38 cellular contexts compared by ENCODE assay signal in the genomic region with DNA sequence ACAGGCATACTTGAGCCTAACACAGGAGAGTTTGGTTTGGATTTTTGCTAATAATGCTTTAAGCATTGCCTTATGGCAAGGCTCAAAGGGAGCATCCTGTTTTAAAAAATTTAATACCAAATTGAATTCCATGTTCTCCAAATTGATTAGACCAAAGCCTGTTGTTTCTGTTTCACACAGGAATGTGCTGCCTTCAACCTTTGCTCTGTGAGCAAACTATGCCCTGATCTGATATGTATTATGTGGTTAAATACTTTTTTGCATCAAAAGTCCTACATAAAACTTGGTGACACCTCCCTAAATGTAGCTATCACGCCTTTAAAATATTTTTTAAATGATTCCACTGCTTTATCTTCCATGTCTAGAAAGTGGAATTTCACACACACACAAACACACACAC.
"Had no signal": no experiment of that assay in that cellular context is flagged by ENCODE, and none has a peak within 500 bp of the region (broad histone marks: within the 10 kb centered on the region; RNA-seq: fewer than 3 reads in every experiment).

No MANE protein-coding gene starts in this region.

- H3K36me3 Mint-ChIP-seq: activated CD8-positive, alpha-beta memory T cell treated with anti-CD3 and anti-CD28 coated beads, Interleukin-2, amount 10 ng/mL, durations not matched to agents 7 days and 5 days; activated naive CD4-positive, alpha-beta T cell treated with anti-CD3 and anti-CD28 coated beads, Interleukin-2, amount 10 ng/mL, durations not matched to agents 7 days and 5 days; activated naive CD4-positive, alpha-beta T cell treated with anti-CD3 and anti-CD28 coated beads, Interleukin-2, amount 50 U/mL, for 24 hours; activated naive CD8-positive, alpha-beta T cell; activated naive CD8-positive, alpha-beta T cell treated with anti-CD3 and anti-CD28 coated beads, Interleukin-2, amount 10 ng/mL, durations not matched to agents 7 days and 5 days; brain; WTC11 had no signal

- ATAC-seq: activated CD4-positive, alpha-beta T cell treated with anti-CD3 and anti-CD28 coated beads for 36 hours; activated CD4-positive, CD25-positive, alpha-beta regulatory T cell treated with anti-CD3 and anti-CD28 coated beads, Interleukin-2, amount 50 U/mL, for 24 hours; activated CD8-positive, alpha-beta memory T cell treated with anti-CD3 and anti-CD28 coated beads, Interleukin-2, amount 10 ng/mL, durations not matched to agents 7 days and 5 days; activated CD8-positive, alpha-beta T cell treated with anti-CD3 and anti-CD28 coated beads, Interleukin-2, amount 10 ng/mL, durations not matched to agents 7 days and 5 days; activated naive CD8-positive, alpha-beta T cell treated with anti-CD3 and anti-CD28 coated beads, Interleukin-2, amount 50 U/mL, for 24 hours; WTC11 had no signal

- H3K4me1 ChIP-seq: ascending aorta had no signal

- H3K4me3 Mint-ChIP-seq: activated CD4-positive, alpha-beta memory T cell treated with anti-CD3 and anti-CD28 coated beads, Interleukin-2, amount 10 ng/mL, durations not matched to agents 7 days and 5 days; activated CD4-positive, alpha-beta T cell treated with anti-CD3 and anti-CD28 coated beads for 36 hours; activated CD4-positive, alpha-beta T cell treated with anti-CD3 and anti-CD28 coated beads, Interleukin-2, amount 10 ng/mL, durations not matched to agents 7 days and 5 days; activated CD8-positive, alpha-beta memory T cell treated with anti-CD3 and anti-CD28 coated beads, Interleukin-2, amount 10 ng/mL, durations not matched to agents 7 days and 5 days; activated CD8-positive, alpha-beta T cell treated with anti-CD3 and anti-CD28 coated beads, Interleukin-2, amount 10 ng/mL, durations not matched to agents 7 days and 5 days; activated naive CD4-positive, alpha-beta T cell treated with anti-CD3 and anti-CD28 coated beads, Interleukin-2, amount 10 ng/mL, durations not matched to agents 7 days and 5 days; activated naive CD4-positive, alpha-beta T cell treated with anti-CD3 and anti-CD28 coated beads, Interleukin-2, amount 50 U/mL, for 24 hours; activated naive CD8-positive, alpha-beta T cell; activated naive CD8-positive, alpha-beta T cell treated with anti-CD3 and anti-CD28 coated beads, Interleukin-2, amount 10 ng/mL, durations not matched to agents 7 days and 5 days; activated naive CD8-positive, alpha-beta T cell treated with anti-CD3 and anti-CD28 coated beads, Interleukin-2, amount 50 U/mL, for 24 hours; activated T-cell treated with anti-CD3 and anti-CD28 coated beads, Interleukin-2, amount 50 U/mL, for 24 hours; brain; central memory CD8-positive, alpha-beta T cell; T-helper 1 cell treated with Interleukin-12 subunit alpha and Interleukin-12 subunit beta and Interleukin-4 antibody, amounts not matched to agents 30 μg/mL and 1 μg/mL, for 36 hours; T-helper 2 cell treated with Interferon-gamma antibody and Interleukin-4, amounts not matched to agents 5 μg/mL and 100 μg/mL, for 36 hours; WTC11 had no signal

- H3K27me3 ChIP-seq: ascending aorta, cardiac muscle cell had no signal

- H3K4me1 Mint-ChIP-seq: activated CD4-positive, alpha-beta memory T cell treated with anti-CD3 and anti-CD28 coated beads, Interleukin-2, amount 10 ng/mL, durations not matched to agents 7 days and 5 days; activated CD4-positive, alpha-beta T cell treated with anti-CD3 and anti-CD28 coated beads for 36 hours; activated CD4-positive, alpha-beta T cell treated with anti-CD3 and anti-CD28 coated beads, Interleukin-2, amount 10 ng/mL, durations not matched to agents 7 days and 5 days; activated CD8-positive, alpha-beta memory T cell treated with anti-CD3 and anti-CD28 coated beads, Interleukin-2, amount 10 ng/mL, durations not matched to agents 7 days and 5 days; activated naive CD4-positive, alpha-beta T cell treated with anti-CD3 and anti-CD28 coated beads, Interleukin-2, amount 10 ng/mL, durations not matched to agents 7 days and 5 days; activated naive CD4-positive, alpha-beta T cell treated with anti-CD3 and anti-CD28 coated beads, Interleukin-2, amount 50 U/mL, for 24 hours; activated naive CD8-positive, alpha-beta T cell treated with anti-CD3 and anti-CD28 coated beads, Interleukin-2, amount 10 ng/mL, durations not matched to agents 7 days and 5 days; activated naive CD8-positive, alpha-beta T cell treated with anti-CD3 and anti-CD28 coated beads, Interleukin-2, amount 50 U/mL, for 24 hours; central memory CD8-positive, alpha-beta T cell had no signal

- H3K9me3 Mint-ChIP-seq: activated CD4-positive, alpha-beta T cell treated with anti-CD3 and anti-CD28 coated beads, Interleukin-2, amount 10 ng/mL, durations not matched to agents 7 days and 5 days; activated naive CD4-positive, alpha-beta T cell treated with anti-CD3 and anti-CD28 coated beads, Interleukin-2, amount 50 U/mL, for 24 hours; activated T-cell treated with anti-CD3 and anti-CD28 coated beads, Interleukin-2, amount 50 U/mL, for 24 hours; activated T-helper 2 cell treated with anti-CD3 and anti-CD28 coated beads, Interferon-gamma antibody, Interleukin-2, Interleukin-4, amounts not matched to agents 10 μg/mL and 5 μg/mL and 100 μg/mL, durations not matched to agents 14 hours and 24 hours and 36 hours; brain; central memory CD8-positive, alpha-beta T cell; T-helper 1 cell treated with Interleukin-12 subunit alpha and Interleukin-12 subunit beta and Interleukin-4 antibody, amounts not matched to agents 30 μg/mL and 1 μg/mL, for 36 hours; T-helper 2 cell treated with Interferon-gamma antibody and Interleukin-4, amounts not matched to agents 5 μg/mL and 100 μg/mL, for 36 hours; WTC11 had no signal

- H3K4me3 ChIP-seq: ascending aorta, cardiac muscle cell had no signal

- H3K27ac ChIP-seq: ascending aorta, cardiac muscle cell, WERI-Rb-1 had no signal

- H3K27me3 Mint-ChIP-seq: activated CD4-positive, alpha-beta memory T cell treated with anti-CD3 and anti-CD28 coated beads, Interleukin-2, amount 10 ng/mL, durations not matched to agents 7 days and 5 days; activated CD4-positive, alpha-beta T cell treated with anti-CD3 and anti-CD28 coated beads for 36 hours; activated CD4-positive, alpha-beta T cell treated with anti-CD3 and anti-CD28 coated beads, Interleukin-2, amount 10 ng/mL, durations not matched to agents 7 days and 5 days; activated CD8-positive, alpha-beta memory T cell treated with anti-CD3 and anti-CD28 coated beads, Interleukin-2, amount 10 ng/mL, durations not matched to agents 7 days and 5 days; activated naive CD4-positive, alpha-beta T cell treated with anti-CD3 and anti-CD28 coated beads, Interleukin-2, amount 10 ng/mL, durations not matched to agents 7 days and 5 days; activated naive CD4-positive, alpha-beta T cell treated with anti-CD3 and anti-CD28 coated beads, Interleukin-2, amount 50 U/mL, for 24 hours; activated naive CD8-positive, alpha-beta T cell; activated naive CD8-positive, alpha-beta T cell treated with anti-CD3 and anti-CD28 coated beads, Interleukin-2, amount 10 ng/mL, durations not matched to agents 7 days and 5 days; activated naive CD8-positive, alpha-beta T cell treated with anti-CD3 and anti-CD28 coated beads, Interleukin-2, amount 50 U/mL, for 24 hours; activated T-cell treated with anti-CD3 and anti-CD28 coated beads, Interleukin-2, amount 50 U/mL, for 24 hours; brain; central memory CD8-positive, alpha-beta T cell had no signal

- H3K27ac Mint-ChIP-seq: activated CD4-positive, alpha-beta memory T cell treated with anti-CD3 and anti-CD28 coated beads, Interleukin-2, amount 10 ng/mL, durations not matched to agents 7 days and 5 days; activated CD4-positive, alpha-beta T cell treated with anti-CD3 and anti-CD28 coated beads for 36 hours; activated CD4-positive, alpha-beta T cell treated with anti-CD3 and anti-CD28 coated beads, Interleukin-2, amount 10 ng/mL, durations not matched to agents 7 days and 5 days; activated CD8-positive, alpha-beta memory T cell treated with anti-CD3 and anti-CD28 coated beads, Interleukin-2, amount 10 ng/mL, durations not matched to agents 7 days and 5 days; activated CD8-positive, alpha-beta T cell treated with anti-CD3 and anti-CD28 coated beads, Interleukin-2, amount 10 ng/mL, durations not matched to agents 7 days and 5 days; activated naive CD4-positive, alpha-beta T cell treated with anti-CD3 and anti-CD28 coated beads, Interleukin-2, amount 10 ng/mL, durations not matched to agents 7 days and 5 days; activated naive CD4-positive, alpha-beta T cell treated with anti-CD3 and anti-CD28 coated beads, Interleukin-2, amount 50 U/mL, for 24 hours; activated naive CD8-positive, alpha-beta T cell; activated naive CD8-positive, alpha-beta T cell treated with anti-CD3 and anti-CD28 coated beads, Interleukin-2, amount 10 ng/mL, durations not matched to agents 7 days and 5 days; activated naive CD8-positive, alpha-beta T cell treated with anti-CD3 and anti-CD28 coated beads, Interleukin-2, amount 50 U/mL, for 24 hours; activated T-cell treated with anti-CD3 and anti-CD28 coated beads, Interleukin-2, amount 50 U/mL, for 24 hours; activated T-helper 2 cell treated with anti-CD3 and anti-CD28 coated beads, Interferon-gamma antibody, Interleukin-2, Interleukin-4, amounts not matched to agents 10 μg/mL and 5 μg/mL and 100 μg/mL, durations not matched to agents 14 hours and 24 hours and 36 hours; brain; T-helper 1 cell treated with Interleukin-12 subunit alpha and Interleukin-12 subunit beta and Interleukin-4 antibody, amounts not matched to agents 30 μg/mL and 1 μg/mL, for 36 hours; T-helper 2 cell treated with Interferon-gamma antibody and Interleukin-4, amounts not matched to agents 5 μg/mL and 100 μg/mL, for 36 hours; WTC11 had no signal

- H3K36me3 ChIP-seq: ascending aorta, cardiac muscle cell, WERI-Rb-1 had no signal

- H3K9me3 ChIP-seq: ascending aorta had no signal

- DNase-seq: activated CD4-positive, alpha-beta memory T cell treated with anti-CD3 and anti-CD28 coated beads, Interleukin-2, amount 10 ng/mL, durations not matched to agents 7 days and 5 days; activated CD4-positive, alpha-beta T cell treated with anti-CD3 and anti-CD28 coated beads for 1 hour; activated CD4-positive, alpha-beta T cell treated with anti-CD3 and anti-CD28 coated beads for 36 hours; activated CD4-positive, alpha-beta T cell treated with anti-CD3 and anti-CD28 coated beads for 48 hours; activated CD4-positive, alpha-beta T cell treated with anti-CD3 and anti-CD28 coated beads, Interleukin-2, amount 10 ng/mL, durations not matched to agents 7 days and 5 days; activated CD4-positive, alpha-beta T cell treated with anti-CD3 and anti-CD28 coated beads, Interleukin-2, amount 50 U/mL, for 48 hours; activated CD4-positive, CD25-positive, alpha-beta regulatory T cell; activated CD8-positive, alpha-beta memory T cell treated with anti-CD3 and anti-CD28 coated beads for 24 hours; activated CD8-positive, alpha-beta memory T cell treated with anti-CD3 and anti-CD28 coated beads, Interleukin-2, amount 10 ng/mL, durations not matched to agents 7 days and 5 days; activated CD8-positive, alpha-beta memory T cell treated with anti-CD3 and anti-CD28 coated beads, Interleukin-2, amount 50 U/mL, for 48 hours; activated CD8-positive, alpha-beta T cell treated with anti-CD3 and anti-CD28 coated beads, Interleukin-2, amount 10 ng/mL, durations not matched to agents 7 days and 5 days; activated effector memory CD4-positive, alpha-beta T cell treated with Interleukin-2 at 50 U/mL for 16 hours; activated gamma-delta T cell; activated naive CD4-positive, alpha-beta T cell treated with anti-CD3 and anti-CD28 coated beads, Interleukin-2, amount 10 ng/mL, durations not matched to agents 7 days and 5 days; activated naive CD4-positive, alpha-beta T cell treated with Interleukin-2 at 50 U/mL for 16 hours; activated naive CD8-positive, alpha-beta T cell treated with anti-CD3 and anti-CD28 coated beads, Interleukin-2, amount 10 ng/mL, durations not matched to agents 7 days and 5 days; activated naive CD8-positive, alpha-beta T cell treated with anti-CD3 and anti-CD28 coated beads, Interleukin-2, amount 50 U/mL, for 24 hours; activated T-cell treated with anti-CD3 and anti-CD28 coated beads, Interleukin-2, amount 50 U/mL, for 24 hours; activated T-cell treated with anti-CD3 and anti-CD28 coated beads, Interleukin-2, amount 50 U/mL, for 48 hours; amygdala; anterior cingulate cortex; caudate nucleus; cerebellar nuclear complex; T-helper 1 cell; T-helper 2 cell; T-helper 9 cell; WERI-Rb-1 had no signal
